ENCODE assay signal across 15 cellular contexts in the genomic region with DNA sequence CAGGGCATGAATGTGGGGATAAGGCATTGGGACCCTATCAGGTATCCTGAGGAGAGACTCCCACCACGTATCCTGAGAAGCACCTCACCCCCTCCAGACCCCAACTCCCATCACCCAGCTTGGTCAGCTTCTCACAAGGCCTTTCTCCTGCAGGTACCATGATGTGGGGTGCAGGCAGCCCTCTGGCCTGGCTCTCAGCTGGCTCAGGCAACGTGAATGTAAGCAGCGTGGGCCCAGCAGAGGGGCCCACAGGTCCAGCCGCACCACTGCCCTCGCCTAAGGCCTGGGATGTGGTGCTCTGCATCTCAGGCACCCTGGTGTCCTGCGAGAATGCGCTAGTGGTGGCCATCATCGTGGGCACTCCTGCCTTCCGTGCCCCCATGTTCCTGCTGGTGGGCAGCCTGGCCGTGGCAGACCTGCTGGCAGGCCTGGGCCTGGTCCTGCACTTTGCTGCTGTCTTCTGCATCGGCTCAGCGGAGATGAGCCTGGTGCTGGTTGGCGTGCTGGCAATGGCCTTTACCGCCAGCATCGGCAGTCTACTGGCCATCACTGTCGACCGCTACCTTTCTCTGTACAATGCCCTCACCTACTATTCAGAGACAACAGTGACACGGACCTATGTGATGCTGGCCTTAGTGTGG. TPM values are rescaled to one million over a fixed set of nuclear protein-coding genes. Genes with fewer than 3 reads are reported as not detected.
DNase-seq lines count a peak whose midpoint lies in the region; ATAC-seq and TF ChIP-seq lines count a peak whose summit lies in the region.
"Had no signal": no experiment of that assay in that cellular context is flagged by ENCODE, and none has a peak within 500 bp of the region (broad histone marks: within the 10 kb centered on the region; RNA-seq: fewer than 3 reads in every experiment).

No MANE protein-coding gene starts in this region.

- TF ChIP-seq CTCF in GM23338 (conservative IDR thresholded peaks at IDR 0.05; ENCODE audit: low read depth in 2 of 2), result no peak

- peaks cover 0 to 28% (median 17%) of the 10 kb centered on the region in 4 donors for H3K4me1 Mint-ChIP-seq in CD4-positive, CD25-positive, alpha-beta regulatory T cell
- H3K4me1 Mint-ChIP-seq in GM23338, result peaks cover 36% of the 10 kb centered on the region
- H3K4me1 Mint-ChIP-seq in activated CD8-positive, alpha-beta T cell treated with anti-CD3 and anti-CD28 coated beads, Interleukin-2, amount 10 ng/mL, durations not matched to agents 7 days and 5 days (ENCODE audit: low read depth), result peaks cover 23% of the 10 kb centered on the region

- H2BK120ac ChIP-seq in mesendoderm (ENCODE audit: low read depth, low read length), result no peak overlapping the region

- H3K27me3 Mint-ChIP-seq in CD4-positive, CD25-positive, alpha-beta regulatory T cell, result peaks cover 16% of the 10 kb centered on the region
- peaks cover 33% of the 10 kb centered on the region for H3K27me3 Mint-ChIP-seq in GM23338 (ENCODE audit: insufficient read depth, low read depth, poor library complexity)
- H3K27me3 Mint-ChIP-seq in activated CD8-positive, alpha-beta T cell treated with anti-CD3 and anti-CD28 coated beads, Interleukin-2, amount 10 ng/mL, durations not matched to agents 7 days and 5 days (ENCODE audit: low read depth), result peaks cover 10% of the 10 kb centered on the region

- in situ Hi-C loops in GM23248 (cut with MboI), result loop anchor here (5.0 kb wide), 2 partner anchors 91 to 291 kb away; no protein-coding TSS in a partner anchor

- H3K4me2 ChIP-seq in GM23338 (peak overlapping the region; percentile 89), mesendoderm (ENCODE audit: low read length) (no peak overlapping the region), GM23248 (ENCODE audit: unreplicated experiment) (no peak overlapping the region)

- no peak overlapping the region for H4K8ac ChIP-seq in mesendoderm (ENCODE audit: low read depth, low read length)

- no peak for DNase-seq in CD4-positive, CD25-positive, alpha-beta regulatory T cell
- no peak for DNase-seq in GM23338 (ENCODE audit: low spot score)
- no peak for DNase-seq in activated CD8-positive, alpha-beta T cell treated with anti-CD3 and anti-CD28 coated beads, Interleukin-2, amount 10 ng/mL, durations not matched to agents 7 days and 5 days
- no peak for DNase-seq in mesendoderm
- DNase-seq in stimulated activated CD4-positive, alpha-beta T cell treated with anti-CD3 and anti-CD28 coated beads, Interleukin-4, amount 100 ng/mL, for 1 hour, result no peak
- DNase-seq in GM23248, result no peak
- DNase-seq in NK-92 treated with Interleukin-12 subunit alpha and Interleukin-12 subunit beta, amount 100 ng/mL, for 24 hours (lab: John Stamatoyannopoulos, UW), result no peak
- DNase-seq: activated naive CD4-positive, alpha-beta T cell; erythroblast; head of caudate nucleus; left ventricle myocardium superior; MV-4-11 had no signal

- POLR2A ChIA-PET in activated CD8-positive, alpha-beta T cell treated with anti-CD3 and anti-CD28 coated beads, Interleukin-2, amount 10 ng/mL, durations not matched to agents 7 days and 5 days (lab: Charles Lee), result no interaction called here

- H2AFZ ChIP-seq in GM23338, result no peak overlapping the region
- no peak overlapping the region for H2AFZ ChIP-seq in GM23248

- H2BK5ac ChIP-seq in mesendoderm (ENCODE audit: low read length), result no peak overlapping the region

- WGBS in mesendoderm (ENCODE audit: extremely low coverage, insufficient coverage, low lambda C conversion rate), result no CpG with 5 or more reads among the region's 18 CpGs
- WGBS in GM23248 (ENCODE audit: low coverage in 1 of 2, low lambda C conversion rate in 2 of 2, missing lambda C conversion rate in 2 of 2), 2 experiments, result 93 to 96% methylated on average over 18 of the region's 18 CpGs

- H3K9me2 ChIP-seq in GM23338 (ENCODE audit: insufficient read depth) (no peaks in the 10 kb centered on the region), GM23248 (ENCODE audit: insufficient read depth) (no peaks in the 10 kb centered on the region)

- no peak overlapping the region for H3K18ac ChIP-seq in mesendoderm (ENCODE audit: low read length)

- no peak overlapping the region for H2AK5ac ChIP-seq in mesendoderm (ENCODE audit: low read length)

- H3K23ac ChIP-seq in mesendoderm (ENCODE audit: low read length), result no peak overlapping the region

- H3K56ac ChIP-seq in mesendoderm (ENCODE audit: low read length), result peak overlapping the region; percentile 25

- H4K5ac ChIP-seq in mesendoderm (ENCODE audit: low read length), result no peak overlapping the region

- no peak for ATAC-seq in CD4-positive, CD25-positive, alpha-beta regulatory T cell (ENCODE audit: low read depth in 2 of 2)
- ATAC-seq in GM23338 (no peak), HG03159 (IDR thresholded peaks at IDR 0.05; ENCODE audit: unreplicated experiment) (no peak)
- no peak for ATAC-seq in activated CD8-positive, alpha-beta T cell treated with anti-CD3 and anti-CD28 coated beads, Interleukin-2, amount 10 ng/mL, durations not matched to agents 7 days and 5 days
- ATAC-seq: left ventricle myocardium superior had no signal

- H3F3A ChIP-seq in GM23338 (replicated peaks; ENCODE audit: low read depth) (peaks cover 7% of the 10 kb centered on the region; the same call in 1 of the 2 replicates), GM23248 (ENCODE audit: insufficient read depth) (peaks cover 6% of the 10 kb centered on the region; the same call in 1 of the 2 replicates)

- peak overlapping the region in 1 of 3 donors; percentile 8 for H3K27ac Mint-ChIP-seq in CD4-positive, CD25-positive, alpha-beta regulatory T cell
- H3K27ac Mint-ChIP-seq in GM23338, result no peak overlapping the region
- no peak overlapping the region for H3K27ac Mint-ChIP-seq in activated CD8-positive, alpha-beta T cell treated with anti-CD3 and anti-CD28 coated beads, Interleukin-2, amount 10 ng/mL, durations not matched to agents 7 days and 5 days

- H3K27ac ChIP-seq in CD4-positive, CD25-positive, alpha-beta regulatory T cell (ENCODE audit: insufficient read depth, low read length, poor library complexity, severe bottlenecking), result no peak overlapping the region
- H3K27ac ChIP-seq in GM23338 (ENCODE audit: low read depth), result no peak overlapping the region
- no peak overlapping the region for H3K27ac ChIP-seq in mesendoderm (ENCODE audit: low read depth, low read length)
- H3K27ac ChIP-seq in GM23248, result no peak overlapping the region

- H3K4me1 ChIP-seq in CD4-positive, CD25-positive, alpha-beta regulatory T cell (ENCODE audit: control insufficient read depth, insufficient read depth, low read length, poor library complexity, severe bottlenecking), result peaks cover 25% of the 10 kb centered on the region
- H3K4me1 ChIP-seq in GM23338 (ENCODE audit: insufficient read depth) (peaks cover 19% of the 10 kb centered on the region), mesendoderm (ENCODE audit: control insufficient read depth, low read depth, low read length) (peaks cover 2% of the 10 kb centered on the region), GM23248 (ENCODE audit: insufficient read depth) (peaks cover 12% of the 10 kb centered on the region)

- H3K4ac ChIP-seq in mesendoderm (ENCODE audit: low read depth, low read length), result no peak overlapping the region

- no peak overlapping the region for H2BK15ac ChIP-seq in mesendoderm (replicated peaks; ENCODE audit: low read depth)

- H3K9ac ChIP-seq in mesendoderm (ENCODE audit: low read length) (peak overlapping the region; percentile 82), GM23248 (no peak overlapping the region)

- H3K79me1 ChIP-seq in mesendoderm (ENCODE audit: low read length), result peaks cover 4% of the 10 kb centered on the region

- peaks cover 0 to 1% (median 0%) of the 10 kb centered on the region in 7 donors for H3K9me3 Mint-ChIP-seq in CD4-positive, CD25-positive, alpha-beta regulatory T cell
- peaks cover under 1% of the 10 kb centered on the region; the same call in 1 of the 3 replicates for H3K9me3 Mint-ChIP-seq in GM23338
- no peaks in the 10 kb centered on the region for H3K9me3 Mint-ChIP-seq in activated CD8-positive, alpha-beta T cell treated with anti-CD3 and anti-CD28 coated beads, Interleukin-2, amount 10 ng/mL, durations not matched to agents 7 days and 5 days (ENCODE audit: insufficient read depth)

- no peaks in the 10 kb centered on the region for H3K27me3 ChIP-seq in CD4-positive, CD25-positive, alpha-beta regulatory T cell (ENCODE audit: control insufficient read depth, insufficient read depth, low read length)
- H3K27me3 ChIP-seq in GM23338 (ENCODE audit: insufficient read depth), result no peaks in the 10 kb centered on the region
- no peaks in the 10 kb centered on the region for H3K27me3 ChIP-seq in mesendoderm (ENCODE audit: insufficient read depth, low read length, poor library complexity)
- H3K27me3 ChIP-seq in GM23248 (replicated peaks; ENCODE audit: insufficient read depth), result no peaks in the 10 kb centered on the region

- H4K20me1 ChIP-seq in GM23338 (replicated peaks; ENCODE audit: insufficient read depth) (no peaks in the 10 kb centered on the region), GM23248 (ENCODE audit: insufficient read depth) (no peaks in the 10 kb centered on the region)

- no peaks in the 10 kb centered on the region for H3K79me2 ChIP-seq in GM23338 (replicated peaks; ENCODE audit: insufficient read depth)
- H3K79me2 ChIP-seq in mesendoderm (ENCODE audit: control insufficient read depth, insufficient read depth, low read length), result no peaks in the 10 kb centered on the region
- no peaks in the 10 kb centered on the region for H3K79me2 ChIP-seq in GM23248 (ENCODE audit: insufficient read depth)

- no peak overlapping the region for H3K4me3 ChIP-seq in CD4-positive, CD25-positive, alpha-beta regulatory T cell (ENCODE audit: low read depth, low read length)
- peak overlapping the region; percentile 94; the same call in 1 of the 2 replicates for H3K4me3 ChIP-seq in GM23338
- H3K4me3 ChIP-seq in mesendoderm (ENCODE audit: low read length), result no peak overlapping the region
- no peak overlapping the region for H3K4me3 ChIP-seq in GM23248

- H3K4me3 Mint-ChIP-seq in CD4-positive, CD25-positive, alpha-beta regulatory T cell, result peak overlapping the region in 3 of 4 donors; percentile 27 to 62 (median 51)
- H3K4me3 Mint-ChIP-seq in GM23338, result peak overlapping the region; percentile 92
- H3K4me3 Mint-ChIP-seq in activated CD8-positive, alpha-beta T cell treated with anti-CD3 and anti-CD28 coated beads, Interleukin-2, amount 10 ng/mL, durations not matched to agents 7 days and 5 days, result peak overlapping the region; percentile 74

- H3K36me3 Mint-ChIP-seq in CD4-positive, CD25-positive, alpha-beta regulatory T cell, result no peaks in the 10 kb centered on the region
- peaks cover 5% of the 10 kb centered on the region; the same call in 1 of the 3 replicates for H3K36me3 Mint-ChIP-seq in GM23338 (ENCODE audit: low read depth)
- H3K36me3 Mint-ChIP-seq in activated CD8-positive, alpha-beta T cell treated with anti-CD3 and anti-CD28 coated beads, Interleukin-2, amount 10 ng/mL, durations not matched to agents 7 days and 5 days (ENCODE audit: low read depth), result no peaks in the 10 kb centered on the region

- H3K36me3 ChIP-seq in CD4-positive, CD25-positive, alpha-beta regulatory T cell (ENCODE audit: control insufficient read depth, insufficient read depth, low read length), result no peaks in the 10 kb centered on the region
- no peaks in the 10 kb centered on the region for H3K36me3 ChIP-seq in GM23338 (ENCODE audit: insufficient read depth)
- H3K36me3 ChIP-seq in mesendoderm (ENCODE audit: control insufficient read depth, insufficient read depth, low read length), result no peaks in the 10 kb centered on the region
- H3K36me3 ChIP-seq in GM23248 (ENCODE audit: low read depth), result no peaks in the 10 kb centered on the region

- H3K9me3 ChIP-seq in CD4-positive, CD25-positive, alpha-beta regulatory T cell (ENCODE audit: control insufficient read depth in 2 of 2, low read length in 2 of 2), result no peaks in the 10 kb centered on the region
- H3K9me3 ChIP-seq in GM23248 (ENCODE audit: low read depth), result no peaks in the 10 kb centered on the region

- CTCF ChIA-PET in activated CD8-positive, alpha-beta T cell treated with anti-CD3 and anti-CD28 coated beads, Interleukin-2, amount 10 ng/mL, durations not matched to agents 7 days and 5 days (lab: Charles Lee), result interaction anchor here (1.0 to 7.4 kb wide), 8 partner anchors 37 to 269 kb away, joined by 3 to 266 read pairs (median 22); partner anchors contain the start of gene AHDC1

RNA-seq across cellular contexts. Expression of gene GPR3, which starts 1.3 kb away (rescaled TPM):
- total RNA-seq in CD4-positive, CD25-positive, alpha-beta regulatory T cell, result 0.47 TPM
- polyA plus RNA-seq in CD4-positive, CD25-positive, alpha-beta regulatory T cell, result under 1 TPM in 2 of 4 donors, not detected in 2; 0.07 to 0.21 TPM
- total RNA-seq in GM23338 (2014; rRNA removed; shearing (Covaris generic)), result 6.6 and 9.1 TPM in 2 replicates
- polyA plus RNA-seq in GM23338 (2016; fragmentation: Nextera tagmentation; extraction: Ambion mirVana) (5.8 and 5.9 TPM in 2 replicates), GM23248 (2016; fragmentation: Nextera tagmentation; extraction: Ambion mirVana) (1.6 and 1.8 TPM in 2 replicates)
- under 1 TPM; 0.47 to 0.66 TPM for total RNA-seq in activated CD8-positive, alpha-beta T cell treated with anti-CD3 and anti-CD28 coated beads, Interleukin-2, amount 10 ng/mL, durations not matched to agents 7 days and 5 days
- 10.4 TPM for polyA plus RNA-seq in mesendoderm (2013, experiment 1 of 2)
- polyA plus RNA-seq in mesendoderm (2013, experiment 2 of 2), result 10.7 TPM
- 0.32 and 0.38 TPM in 2 replicates for total RNA-seq in GM23248 (2014; rRNA removed; shearing (Covaris generic))

RNA-seq across cellular contexts. Expression of gene CD164L2, which starts 10.6 kb away (rescaled TPM):
- total RNA-seq in CD4-positive, CD25-positive, alpha-beta regulatory T cell, result not detected
- not detected for polyA plus RNA-seq in CD4-positive, CD25-positive, alpha-beta regulatory T cell
- total RNA-seq in GM23338 (2014; rRNA removed; shearing (Covaris generic)), result 1.2 and 2.8 TPM in 2 replicates
- polyA plus RNA-seq in GM23338 (2016; fragmentation: Nextera tagmentation; extraction: Ambion mirVana) (2.0 and 2.4 TPM in 2 replicates), GM23248 (2016; fragmentation: Nextera tagmentation; extraction: Ambion mirVana) (not detected in 2 replicates)
- not detected for total RNA-seq in activated CD8-positive, alpha-beta T cell treated with anti-CD3 and anti-CD28 coated beads, Interleukin-2, amount 10 ng/mL, durations not matched to agents 7 days and 5 days
- 0.17 TPM for polyA plus RNA-seq in mesendoderm (2013, experiment 1 of 2)
- 0.11 TPM for polyA plus RNA-seq in mesendoderm (2013, experiment 2 of 2)
- not detected in 2 replicates for total RNA-seq in GM23248 (2014; rRNA removed; shearing (Covaris generic))
- total RNA-seq: cerebellum, left ventricle myocardium superior, skeletal muscle tissue had no signal

RNA-seq across cellular contexts. Expression of gene FCN3, which starts 19.1 kb away (rescaled TPM):
- total RNA-seq in CD4-positive, CD25-positive, alpha-beta regulatory T cell, result not detected
- not detected for polyA plus RNA-seq in CD4-positive, CD25-positive, alpha-beta regulatory T cell
- total RNA-seq in GM23338 (2014; rRNA removed; shearing (Covaris generic)), result 0.49 TPM in 1 of 2 replicates, not detected in the other
- polyA plus RNA-seq in GM23338 (2016; fragmentation: Nextera tagmentation; extraction: Ambion mirVana) (0.66 TPM in 1 of 2 replicates, not detected in the other), GM23248 (2016; fragmentation: Nextera tagmentation; extraction: Ambion mirVana) (not detected in 2 replicates)
- not detected for total RNA-seq in activated CD8-positive, alpha-beta T cell treated with anti-CD3 and anti-CD28 coated beads, Interleukin-2, amount 10 ng/mL, durations not matched to agents 7 days and 5 days
- polyA plus RNA-seq in mesendoderm (2013, experiment 1 of 2), result 0.04 TPM
- polyA plus RNA-seq in mesendoderm (2013, experiment 2 of 2), result not detected
- not detected in 2 replicates for total RNA-seq in GM23248 (2014; rRNA removed; shearing (Covaris generic))
- total RNA-seq: cerebellum, skeletal muscle tissue had no signal

RNA-seq across cellular contexts. Expression of gene MAP3K6, which starts 27.0 kb away (rescaled TPM):
- total RNA-seq in CD4-positive, CD25-positive, alpha-beta regulatory T cell, result 4.5 TPM
- polyA plus RNA-seq in CD4-positive, CD25-positive, alpha-beta regulatory T cell, result 1 to 10 TPM; 3.8 to 8.3 (median 6.2) TPM
- total RNA-seq in GM23338 (2014; rRNA removed; shearing (Covaris generic)), result 10.6 and 14.9 TPM in 2 replicates
- polyA plus RNA-seq in GM23338 (2016; fragmentation: Nextera tagmentation; extraction: Ambion mirVana) (7.4 and 8.2 TPM in 2 replicates), GM23248 (2016; fragmentation: Nextera tagmentation; extraction: Ambion mirVana) (13.7 and 17.9 TPM in 2 replicates)
- total RNA-seq in activated CD8-positive, alpha-beta T cell treated with anti-CD3 and anti-CD28 coated beads, Interleukin-2, amount 10 ng/mL, durations not matched to agents 7 days and 5 days, result 10 to 100 TPM in 1 of 2 experiments, 1 to 10 TPM in 1; 7.8 to 12.3 TPM
- 3.7 TPM for polyA plus RNA-seq in mesendoderm (2013, experiment 1 of 2)
- 4.2 TPM for polyA plus RNA-seq in mesendoderm (2013, experiment 2 of 2)
- total RNA-seq in GM23248 (2014; rRNA removed; shearing (Covaris generic)), result 31.5 and 40.3 TPM in 2 replicates

RNA-seq across cellular contexts. Expression of gene SYTL1, which starts 51.9 kb away (rescaled TPM):
- total RNA-seq in CD4-positive, CD25-positive, alpha-beta regulatory T cell, result 191 TPM
- polyA plus RNA-seq in CD4-positive, CD25-positive, alpha-beta regulatory T cell, result 100 to 1,000 TPM in 3 of 4 donors, 10 to 100 TPM in 1; 91.0 to 138 (median 120) TPM
- total RNA-seq in GM23338 (2014; rRNA removed; shearing (Covaris generic)), result 4.9 and 5.4 TPM in 2 replicates
- polyA plus RNA-seq in GM23338 (2016; fragmentation: Nextera tagmentation; extraction: Ambion mirVana) (12.0 and 12.3 TPM in 2 replicates), GM23248 (2016; fragmentation: Nextera tagmentation; extraction: Ambion mirVana) (not detected in 2 replicates)
- 10 to 100 TPM; 81.0 to 83.1 TPM for total RNA-seq in activated CD8-positive, alpha-beta T cell treated with anti-CD3 and anti-CD28 coated beads, Interleukin-2, amount 10 ng/mL, durations not matched to agents 7 days and 5 days
- polyA plus RNA-seq in mesendoderm (2013, experiment 1 of 2), result 2.5 TPM
- 2.2 TPM for polyA plus RNA-seq in mesendoderm (2013, experiment 2 of 2)
- total RNA-seq in GM23248 (2014; rRNA removed; shearing (Covaris generic)), result not detected in 2 replicates
